14 cellular contexts compared by ENCODE assay signal in the genomic region with DNA sequence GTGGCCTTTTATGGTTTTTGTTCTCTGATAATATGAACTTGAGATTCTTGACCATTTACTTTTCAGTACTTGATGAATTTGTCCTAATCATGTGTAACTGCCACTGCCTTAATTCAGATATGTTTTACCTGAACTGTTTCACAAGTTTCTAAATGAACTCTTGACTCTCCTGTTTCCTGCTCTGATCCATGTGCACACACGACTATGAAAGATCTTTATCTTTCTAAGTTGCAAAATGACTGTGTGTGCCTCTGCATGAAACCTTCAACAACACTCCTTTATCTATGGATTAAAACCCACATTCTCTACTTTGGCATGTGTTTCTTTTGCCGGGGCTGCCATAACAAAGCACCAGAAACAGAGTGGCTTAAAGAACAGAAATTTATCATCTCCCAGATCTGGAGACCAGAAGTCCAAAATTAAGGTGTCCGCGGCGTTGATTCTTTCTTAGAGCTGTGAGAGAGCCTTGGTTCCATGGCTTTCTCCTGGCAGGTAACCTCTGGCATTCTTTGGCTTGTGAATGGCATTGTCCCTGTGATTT.
DNase-seq lines count a peak whose midpoint lies in the region; ATAC-seq and TF ChIP-seq lines count a peak whose summit lies in the region.
"Had no signal": no experiment of that assay in that cellular context is flagged by ENCODE, and none has a peak within 500 bp of the region (broad histone marks: within the 10 kb centered on the region; RNA-seq: fewer than 3 reads in every experiment).

No MANE protein-coding gene starts in this region.

- H2BK120ac ChIP-seq in neuronal stem cell (ENCODE audit: low read depth, low read length), result no peak overlapping the region

- DNase-seq in Caco-2 (peak in 1 of 2 experiments; percentile 9), Ammon's horn (ENCODE audit: low spot score) (no peak), neuronal stem cell (ENCODE audit: low spot score) (no peak), NCI-H1048 (lab: John Stamatoyannopoulos, UW) (no peak), GM03348 (ENCODE audit: low spot score) (no peak)
- no peak for DNase-seq in activated naive CD8-positive, alpha-beta T cell treated with anti-CD3 and anti-CD28 coated beads, Interleukin-2, amount 10 ng/mL, durations not matched to agents 7 days and 5 days
- DNase-seq: HFFc6, NCI-H1436 treated with DMSO at 0.1 percent for 48 hours, nephron progenitor cell, SK-N-SH, upper lobe of right lung had no signal

- H3K9ac ChIP-seq in neuronal stem cell (ENCODE audit: low read depth, low read length, poor library complexity), result no peak overlapping the region
- H3K9ac ChIP-seq: SK-N-SH had no signal

- no peak overlapping the region for H3K18ac ChIP-seq in neuronal stem cell (ENCODE audit: low read length)

- H3K9me3 Mint-ChIP-seq in Caco-2 (ENCODE audit: unreplicated experiment), result peaks cover 10% of the 10 kb centered on the region
- H3K9me3 Mint-ChIP-seq in activated naive CD8-positive, alpha-beta T cell treated with anti-CD3 and anti-CD28 coated beads, Interleukin-2, amount 10 ng/mL, durations not matched to agents 7 days and 5 days, result no peaks in the 10 kb centered on the region

- no peak overlapping the region for H4K8ac ChIP-seq in neuronal stem cell (ENCODE audit: low read depth, low read length)

- no peak overlapping the region for H4K91ac ChIP-seq in neuronal stem cell (ENCODE audit: low read depth, low read length, poor library complexity)

- H3K4me1 ChIP-seq in Caco-2 (no peaks in the 10 kb centered on the region; the same call in 1 of the 2 replicates), neuronal stem cell (ENCODE audit: control insufficient read depth in 2 of 2, insufficient read depth in 1 of 2, low read depth in 1 of 2, low read length in 2 of 2) (peaks cover 0 to 3% of the 10 kb centered on the region in 2 donors)
- H3K4me1 ChIP-seq: upper lobe of right lung had no signal

- H3K9me3 ChIP-seq in Caco-2, result no peaks in the 10 kb centered on the region
- peaks cover 0 to 2% of the 10 kb centered on the region in 2 donors for H3K9me3 ChIP-seq in neuronal stem cell (replicated peaks in 1 of 2; ENCODE audit: control insufficient read depth in 2 of 2, insufficient read depth in 1 of 2, low read depth in 1 of 2, low read length in 2 of 2)
- H3K9me3 ChIP-seq: SK-N-SH, upper lobe of right lung had no signal

- ATAC-seq in GM19452 (IDR thresholded peaks at IDR 0.05; ENCODE audit: unreplicated experiment) (peak; percentile 43), HG03108 (IDR thresholded peaks at IDR 0.05; ENCODE audit: unreplicated experiment) (peak; percentile 40)
- no peak for ATAC-seq in activated naive CD8-positive, alpha-beta T cell treated with anti-CD3 and anti-CD28 coated beads, Interleukin-2, amount 10 ng/mL, durations not matched to agents 7 days and 5 days (ENCODE audit: low read depth)
- ATAC-seq: upper lobe of right lung had no signal

- intact Hi-C loops in Caco-2 (cut with micrococcal nuclease; ENCODE audit: unreplicated experiment), result no loop called here

- H3K23ac ChIP-seq in neuronal stem cell (ENCODE audit: low read depth, low read length, poor library complexity), result no peak overlapping the region

- no peaks in the 10 kb centered on the region for H3K36me3 ChIP-seq in Caco-2 (ENCODE audit: control insufficient read depth, insufficient read depth, low read length)
- H3K36me3 ChIP-seq in neuronal stem cell (replicated peaks in 1 of 2; ENCODE audit: control insufficient read depth in 2 of 2, insufficient read depth in 2 of 2, low read length in 2 of 2), result no peaks in the 10 kb centered on the region
- H3K36me3 ChIP-seq: upper lobe of right lung had no signal

- no peaks in the 10 kb centered on the region for H3K27me3 Mint-ChIP-seq in Caco-2 (ENCODE audit: insufficient read depth, unreplicated experiment)
- no peaks in the 10 kb centered on the region for H3K27me3 Mint-ChIP-seq in activated naive CD8-positive, alpha-beta T cell treated with anti-CD3 and anti-CD28 coated beads, Interleukin-2, amount 10 ng/mL, durations not matched to agents 7 days and 5 days

- H3K27ac Mint-ChIP-seq in Caco-2 (ENCODE audit: unreplicated experiment), result peak overlapping the region; percentile 27
- peak overlapping the region; percentile 5 for H3K27ac Mint-ChIP-seq in activated naive CD8-positive, alpha-beta T cell treated with anti-CD3 and anti-CD28 coated beads, Interleukin-2, amount 10 ng/mL, durations not matched to agents 7 days and 5 days
- H3K27ac Mint-ChIP-seq: HFFc6, nephron progenitor cell had no signal

- H3K4me2 ChIP-seq in neuronal stem cell (ENCODE audit: insufficient read depth, low read length, poor library complexity, severe bottlenecking), result no peak overlapping the region
- H3K4me2 ChIP-seq: SK-N-SH had no signal

- H3K79me1 ChIP-seq in neuronal stem cell (ENCODE audit: low read depth, low read length), result no peaks in the 10 kb centered on the region

- peaks cover 34% of the 10 kb centered on the region for H3K4me1 Mint-ChIP-seq in Caco-2 (ENCODE audit: low read depth, unreplicated experiment)
- peaks cover 14% of the 10 kb centered on the region for H3K4me1 Mint-ChIP-seq in activated naive CD8-positive, alpha-beta T cell treated with anti-CD3 and anti-CD28 coated beads, Interleukin-2, amount 10 ng/mL, durations not matched to agents 7 days and 5 days
- H3K4me1 Mint-ChIP-seq: nephron progenitor cell had no signal

- no peak overlapping the region for H2BK5ac ChIP-seq in neuronal stem cell (ENCODE audit: low read length)

- H2BK12ac ChIP-seq in neuronal stem cell (ENCODE audit: low read length), result no peak overlapping the region

- no peak overlapping the region for H2BK15ac ChIP-seq in neuronal stem cell (ENCODE audit: low read length)

- no TSS peak for BruUV-seq in Caco-2 (replicated peaks; lab: Mats Ljungman, UMichigan)

- no peak overlapping the region for H3K27ac ChIP-seq in neuronal stem cell (replicated peaks; ENCODE audit: low read length)
- H3K27ac ChIP-seq: upper lobe of right lung had no signal

- no CpG with 5 or more reads among the region's 5 CpGs for WGBS in neuronal stem cell (ENCODE audit: extremely low coverage in 2 of 2, insufficient read length in 2 of 2, insufficient replicate concordance in 1 of 2), 2 donors

- CTCF ChIA-PET in Caco-2 (lab: Charles Lee), result no interaction called here

- POLR2A ChIA-PET in Caco-2 (lab: Charles Lee), result interaction anchor here (0.6 kb wide), 1 partner anchor 862 kb away, joined by 3 read pairs; no protein-coding TSS in a partner anchor
- POLR2A ChIA-PET in activated naive CD8-positive, alpha-beta T cell treated with anti-CD3 and anti-CD28 coated beads, Interleukin-2, amount 10 ng/mL, durations not matched to agents 7 days and 5 days (lab: Charles Lee), result no interaction called here

- no peak overlapping the region for H2AFZ ChIP-seq in neuronal stem cell (ENCODE audit: low read length)

- H2AK5ac ChIP-seq in neuronal stem cell (ENCODE audit: low read depth, low read length), result no peak overlapping the region

- no peak overlapping the region for H3K4ac ChIP-seq in neuronal stem cell (ENCODE audit: low read length)

- H3K4me3 ChIP-seq in Caco-2 (ENCODE audit: low read depth, low read length) (no peak overlapping the region), neuronal stem cell (ENCODE audit: low read length in 2 of 2) (no peak overlapping the region)
- H3K4me3 ChIP-seq: upper lobe of right lung had no signal

- TF ChIP-seq CTCF in Caco-2 (IDR thresholded peaks at IDR 0.05; ENCODE audit: insufficient read depth in 1 of 2, low read depth in 1 of 2, low read length in 1 of 2, severe bottlenecking in 1 of 2, unreplicated experiment in 1 of 2), result no peak

- no peak overlapping the region for H3K4me3 Mint-ChIP-seq in Caco-2 (ENCODE audit: unreplicated experiment)
- H3K4me3 Mint-ChIP-seq in activated naive CD8-positive, alpha-beta T cell treated with anti-CD3 and anti-CD28 coated beads, Interleukin-2, amount 10 ng/mL, durations not matched to agents 7 days and 5 days, result peak overlapping the region; percentile 4
- H3K4me3 Mint-ChIP-seq: activated naive CD8-positive, alpha-beta T cell; HFFc6; nephron progenitor cell had no signal

- no peaks in the 10 kb centered on the region for H3K36me3 Mint-ChIP-seq in Caco-2 (ENCODE audit: insufficient read depth, unreplicated experiment)
- H3K36me3 Mint-ChIP-seq in activated naive CD8-positive, alpha-beta T cell treated with anti-CD3 and anti-CD28 coated beads, Interleukin-2, amount 10 ng/mL, durations not matched to agents 7 days and 5 days, result no peaks in the 10 kb centered on the region
- H3K36me3 Mint-ChIP-seq: activated naive CD8-positive, alpha-beta T cell had no signal

- no peak overlapping the region for H3K14ac ChIP-seq in neuronal stem cell (ENCODE audit: low read length)

- no peaks in the 10 kb centered on the region for H3K27me3 ChIP-seq in Caco-2 (replicated peaks; ENCODE audit: control insufficient read depth, insufficient read depth, low read length)
- H3K27me3 ChIP-seq in neuronal stem cell (ENCODE audit: control insufficient read depth in 3 of 3, insufficient read depth in 3 of 3, low read depth in 1 of 3, low read length in 3 of 3), result peaks cover 0 to 5% (median 0%) of the 10 kb centered on the region in 3 experiments
- H3K27me3 ChIP-seq: upper lobe of right lung had no signal
